11 cellular contexts compared by ENCODE assay signal in genomic region chr2:31255911-31256571, GRCh38. TPM values are rescaled to one million over a fixed set of nuclear protein-coding genes. Genes with fewer than 3 reads are reported as not detected.
DNase-seq lines count a peak whose midpoint lies in the region; ATAC-seq, FAIRE-seq and TF ChIP-seq lines count a peak whose summit lies in the region.
"Had no signal": no experiment of that assay in that cellular context is flagged by ENCODE, and none has a peak within 500 bp of the region (broad histone marks: within the 10 kb centered on the region; RNA-seq: fewer than 3 reads in every experiment).

No MANE protein-coding gene starts in this region.

- H3K9me3 ChIP-seq in small intestine (ENCODE audit: control insufficient read depth, low read depth) (no peaks in the 10 kb centered on the region), upper lobe of right lung (no peaks in the 10 kb centered on the region)

- in situ Hi-C loops in brain microvascular endothelial cell (cut with HindIII; ENCODE audit: low pct_ligation_motif_present, low sequenced_read_pairs), result no loop called here

- intact Hi-C loops in upper lobe of right lung (cut with DNase I), result no loop called here

- FAIRE-seq in small intestine (lab: Jason Lieb, UNC), result no peak

- H3K27ac Mint-ChIP-seq in mesothelial cell of epicardium, result no peak overlapping the region

- ATAC-seq in GM19035 (IDR thresholded peaks at IDR 0.05; ENCODE audit: unreplicated experiment), result peak; percentile 47
- peak; percentile 58 for ATAC-seq in HG02852 (IDR thresholded peaks at IDR 0.05; ENCODE audit: unreplicated experiment)
- ATAC-seq in upper lobe of right lung, result no peak

- H3K27ac ChIP-seq in small intestine (ENCODE audit: low read depth in 1 of 2, low read length in 1 of 2) (no peak overlapping the region), upper lobe of right lung (no peak overlapping the region), brain microvascular endothelial cell (no peak overlapping the region)

- no peaks in the 10 kb centered on the region for H3K27me3 Mint-ChIP-seq in mesothelial cell of epicardium (ENCODE audit: low read depth)

- H3K4me1 ChIP-seq in small intestine (ENCODE audit: control insufficient read depth in 2 of 2, insufficient read depth in 1 of 2, low read depth in 1 of 2, low read length in 1 of 2) (no peaks in the 10 kb centered on the region), upper lobe of right lung (no peaks in the 10 kb centered on the region)

- WGBS in small intestine, 3 donors, result 42 to 65% (median 52%) methylated on average over 11 of the region's 11 CpGs

- H3K4me1 Mint-ChIP-seq in mesothelial cell of epicardium, result peaks cover 12% of the 10 kb centered on the region

- no peaks in the 10 kb centered on the region for H3K9me3 Mint-ChIP-seq in mesothelial cell of epicardium

- TF ChIP-seq CTCF in mesothelial cell of epicardium (IDR thresholded peaks at IDR 0.05; ENCODE audit: unreplicated experiment), result no peak
- no peak for TF ChIP-seq CTCF in upper lobe of right lung (IDR thresholded peaks at IDR 0.05)
- no peak for TF ChIP-seq CTCF in brain microvascular endothelial cell (IDR thresholded peaks at IDR 0.05; ENCODE audit: low read depth, low read length, missing control alignments)

- no peak overlapping the region for H3K4me3 Mint-ChIP-seq in mesothelial cell of epicardium

- H3K27me3 ChIP-seq in small intestine (ENCODE audit: control insufficient read depth in 2 of 2, insufficient read depth in 2 of 2, low read length in 2 of 2), result no peaks in the 10 kb centered on the region
- H3K27me3 ChIP-seq in upper lobe of right lung, result no peaks in the 10 kb centered on the region
- H3K27me3 ChIP-seq in brain microvascular endothelial cell (replicated peaks), result no peaks in the 10 kb centered on the region

- peaks cover 9% of the 10 kb centered on the region for H3K36me3 Mint-ChIP-seq in mesothelial cell of epicardium

- H3K36me3 ChIP-seq in small intestine (ENCODE audit: control insufficient read depth in 2 of 2, insufficient read depth in 2 of 2, low read length in 2 of 2) (no peaks in the 10 kb centered on the region), upper lobe of right lung (no peaks in the 10 kb centered on the region), brain microvascular endothelial cell (replicated peaks) (peaks cover 10% of the 10 kb centered on the region)

- H3K4me3 ChIP-seq in small intestine (ENCODE audit: low read depth in 1 of 2, low read length in 2 of 2) (no peak overlapping the region), upper lobe of right lung (no peak overlapping the region), brain microvascular endothelial cell (ENCODE audit: low read depth, low read length) (no peak overlapping the region)

- DNase-seq in NCI-H526 (lab: John Stamatoyannopoulos, UW) (peak; percentile 25 to 56), small intestine (peak; percentile 40), mesothelial cell of epicardium (ENCODE audit: low spot score in 2 of 2, unreplicated experiment in 2 of 2) (no peak), upper lobe of right lung (no peak), brain microvascular endothelial cell (no peak)
- DNase-seq in activated CD8-positive, alpha-beta memory T cell treated with anti-CD3 and anti-CD28 coated beads, Interleukin-2, amount 50 U/mL, for 48 hours, result no peak
- DNase-seq: activated CD8-positive, alpha-beta memory T cell treated with anti-CD3 and anti-CD28 coated beads for 24 hours; midbrain; NCI-H748 treated with DMSO at 0.1 percent for 48 hours had no signal

RNA-seq across cellular contexts. Expression of gene EHD3, which starts 22.1 kb away (rescaled TPM):
- polyA plus RNA-seq in small intestine, result 1 to 10 TPM in 2 of 3 donors, under 1 TPM in 1; 0.22 to 2.7 (median 1.1) TPM
- total RNA-seq in mesothelial cell of epicardium (12.7 to 13.2 TPM (median 12.9 TPM) in 3 replicates), upper lobe of right lung (13.0 TPM)

RNA-seq across cellular contexts. Expression of gene CAPN14, which starts 38.7 kb away (rescaled TPM):
- polyA plus RNA-seq in small intestine, result under 1 TPM in 1 of 3 donors, not detected in 2; 0.06 TPM
- total RNA-seq in mesothelial cell of epicardium (0.40 to 0.54 TPM (median 0.47 TPM) in 3 replicates), upper lobe of right lung (0.26 TPM)

Comparison
In these comparisons a context has a peak if more than half of its experiments do, and no peak if none do; other contexts are left out.
1. DNase-seq: peak in NCI-H526 (2 of 2) and small intestine (single experiment); none in activated CD8-positive, alpha-beta memory T cell treated with anti-CD3 and anti-CD28 coated beads, Interleukin-2, amount 50 U/mL, for 48 hours (single experiment), mesothelial cell of epicardium (0 of 2), upper lobe of right lung (single experiment) and brain microvascular endothelial cell (single experiment).